In genomic region chr11:59891781-59892181, GRCh38 we compare ENCODE assay signal across 20 cellular contexts. TPM values are rescaled to one million over a fixed set of nuclear protein-coding genes. Genes with fewer than 3 reads are reported as not detected.
DNase-seq lines count a peak whose midpoint lies in the region; ATAC-seq and TF ChIP-seq lines count a peak whose summit lies in the region.
"Had no signal": no experiment of that assay in that cellular context is flagged by ENCODE, and none has a peak within 500 bp of the region (broad histone marks: within the 10 kb centered on the region; RNA-seq: fewer than 3 reads in every experiment).

No MANE protein-coding gene starts in this region.

- H3K4me2 ChIP-seq in neuronal stem cell (ENCODE audit: insufficient read depth, low read length, poor library complexity, severe bottlenecking) = no peak overlapping the region

- peaks cover 6% of the 10 kb centered on the region for H3K4me1 Mint-ChIP-seq in glutamatergic neuron (ENCODE audit: low read depth, unreplicated experiment)
- H3K4me1 Mint-ChIP-seq in activated naive CD4-positive, alpha-beta T cell treated with anti-CD3 and anti-CD28 coated beads, Interleukin-2, amount 10 ng/mL, durations not matched to agents 7 days and 5 days = no peaks in the 10 kb centered on the region
- H3K4me1 Mint-ChIP-seq in CD4-positive, alpha-beta memory T cell = no peaks in the 10 kb centered on the region

- H3K36me3 ChIP-seq in SJCRH30 = no peaks in the 10 kb centered on the region
- no peaks in the 10 kb centered on the region for H3K36me3 ChIP-seq in neuronal stem cell (replicated peaks in 1 of 2; ENCODE audit: control insufficient read depth in 2 of 2, insufficient read depth in 2 of 2, low read length in 2 of 2)
- H3K36me3 ChIP-seq in effector memory CD4-positive, alpha-beta T cell (ENCODE audit: control insufficient read depth, insufficient read depth, low read length) = no peaks in the 10 kb centered on the region
- H3K36me3 ChIP-seq in CD4-positive, alpha-beta memory T cell (ENCODE audit: insufficient read depth, low read length) = no peaks in the 10 kb centered on the region
- H3K36me3 ChIP-seq: BLaER1 treated with 17β-estradiol and CSF1 and Interleukin-3, amounts not matched to agents 10 nM and 100 nM; breast epithelium had no signal

- H3K23ac ChIP-seq in neuronal stem cell (ENCODE audit: low read depth, low read length, poor library complexity) = peak overlapping the region; percentile 5

- H3K4me1 ChIP-seq in SJCRH30 (0 out of 2 replicates have a peak, but pooled peaks cover 2% of the 10 kb centered on the region), neuronal stem cell (ENCODE audit: control insufficient read depth in 2 of 2, insufficient read depth in 1 of 2, low read depth in 1 of 2, low read length in 2 of 2) (peaks cover 0 to 7% of the 10 kb centered on the region in 2 donors)
- H3K4me1 ChIP-seq in effector memory CD4-positive, alpha-beta T cell (ENCODE audit: control insufficient read depth, insufficient read depth, low read length, poor library complexity, severe bottlenecking) = no peaks in the 10 kb centered on the region
- H3K4me1 ChIP-seq in CD4-positive, alpha-beta memory T cell (ENCODE audit: insufficient read depth, low read length) = no peaks in the 10 kb centered on the region
- H3K4me1 ChIP-seq: breast epithelium, psoas muscle had no signal

- no peaks in the 10 kb centered on the region for H3K79me1 ChIP-seq in neuronal stem cell (ENCODE audit: low read depth, low read length)

- no peaks in the 10 kb centered on the region for H3K27me3 Mint-ChIP-seq in glutamatergic neuron (ENCODE audit: unreplicated experiment)
- no peaks in the 10 kb centered on the region for H3K27me3 Mint-ChIP-seq in activated naive CD4-positive, alpha-beta T cell treated with anti-CD3 and anti-CD28 coated beads, Interleukin-2, amount 10 ng/mL, durations not matched to agents 7 days and 5 days
- H3K27me3 Mint-ChIP-seq in CD4-positive, alpha-beta memory T cell = peaks cover 5 to 8% of the 10 kb centered on the region in 2 donors

- peak overlapping the region; percentile 45 for H3K9ac ChIP-seq in neuronal stem cell (ENCODE audit: low read depth, low read length, poor library complexity)
- H3K9ac ChIP-seq: BLaER1 treated with 17β-estradiol and CSF1 and Interleukin-3, amounts not matched to agents 10 nM and 100 nM had no signal

- H2BK15ac ChIP-seq in neuronal stem cell (ENCODE audit: low read length) = no peak overlapping the region

- peaks cover 10% of the 10 kb centered on the region for H3K9me3 Mint-ChIP-seq in glutamatergic neuron (ENCODE audit: unreplicated experiment)
- H3K9me3 Mint-ChIP-seq in activated naive CD4-positive, alpha-beta T cell treated with anti-CD3 and anti-CD28 coated beads, Interleukin-2, amount 10 ng/mL, durations not matched to agents 7 days and 5 days = peaks cover 22% of the 10 kb centered on the region
- peaks cover 3 to 53% (median 42%) of the 10 kb centered on the region in 8 donors for H3K9me3 Mint-ChIP-seq in CD4-positive, alpha-beta memory T cell

- POLR2A ChIA-PET in CD4-positive, alpha-beta memory T cell (lab: Charles Lee; ENCODE audit: partially characterized antibody) = no interaction called here

- no CpG with 5 or more reads among the region's 4 CpGs for WGBS in neuronal stem cell (ENCODE audit: extremely low coverage in 2 of 2, insufficient read length in 2 of 2, insufficient replicate concordance in 1 of 2), 2 donors

- H3K27me3 ChIP-seq in SJCRH30 (no peaks in the 10 kb centered on the region), neuronal stem cell (ENCODE audit: control insufficient read depth in 3 of 3, insufficient read depth in 3 of 3, low read depth in 1 of 3, low read length in 3 of 3) (no peaks in the 10 kb centered on the region)
- H3K27me3 ChIP-seq in effector memory CD4-positive, alpha-beta T cell (replicated peaks; ENCODE audit: control insufficient read depth, insufficient read depth, low read length, poor library complexity, severe bottlenecking) = no peaks in the 10 kb centered on the region
- no peaks in the 10 kb centered on the region for H3K27me3 ChIP-seq in CD4-positive, alpha-beta memory T cell (ENCODE audit: insufficient read depth, low read length)
- H3K27me3 ChIP-seq: BLaER1 treated with 17β-estradiol and CSF1 and Interleukin-3, amounts not matched to agents 10 nM and 100 nM; breast epithelium had no signal

- H3K14ac ChIP-seq in neuronal stem cell (ENCODE audit: low read length) = no peak overlapping the region

- peaks cover 25% of the 10 kb centered on the region for H3K36me3 Mint-ChIP-seq in glutamatergic neuron (ENCODE audit: unreplicated experiment)
- H3K36me3 Mint-ChIP-seq in activated naive CD4-positive, alpha-beta T cell treated with anti-CD3 and anti-CD28 coated beads, Interleukin-2, amount 10 ng/mL, durations not matched to agents 7 days and 5 days = no peaks in the 10 kb centered on the region
- peaks cover 7 to 10% of the 10 kb centered on the region in 2 donors for H3K36me3 Mint-ChIP-seq in CD4-positive, alpha-beta memory T cell

- ATAC-seq in GM19351 (IDR thresholded peaks at IDR 0.05; ENCODE audit: unreplicated experiment) = no peak
- ATAC-seq: left cardiac atrium, psoas muscle, SK-N-SH treated with all-trans-retinoic acid at 6 μM for 48 hours had no signal

- no peak overlapping the region for H4K8ac ChIP-seq in neuronal stem cell (ENCODE audit: low read depth, low read length)

- peak overlapping the region; percentile 9 for H2AFZ ChIP-seq in neuronal stem cell (ENCODE audit: low read length)

- no peak for TF ChIP-seq CTCF in glutamatergic neuron (IDR thresholded peaks at IDR 0.05; ENCODE audit: partially characterized antibody, unreplicated experiment)

- no peak overlapping the region for H2BK12ac ChIP-seq in neuronal stem cell (ENCODE audit: low read length)

- peak; percentile 59 for DNase-seq in HT1080 (ENCODE audit: low read depth)
- DNase-seq in SJCRH30 = peak; percentile 70 to 84
- DNase-seq in glutamatergic neuron = no peak
- DNase-seq in neuronal stem cell (ENCODE audit: low spot score) = peak; percentile 15
- no peak for DNase-seq in activated naive CD4-positive, alpha-beta T cell treated with anti-CD3 and anti-CD28 coated beads, Interleukin-2, amount 10 ng/mL, durations not matched to agents 7 days and 5 days
- no peak for DNase-seq in effector memory CD4-positive, alpha-beta T cell
- no peak for DNase-seq in CD4-positive, alpha-beta memory T cell
- DNase-seq: activated CD8-positive, alpha-beta memory T cell treated with anti-CD3 and anti-CD28 coated beads, Interleukin-2, amount 50 U/mL, for 4 hours; activated naive CD4-positive, alpha-beta T cell treated with anti-CD3 and anti-CD28 coated beads, Interleukin-2, amount 50 U/mL, for 16 hours; DMS153; foreskin melanocyte; left cardiac atrium; NCI-H1417; NCI-H2227 treated with DMSO at 0.1 percent for 48 hours; psoas muscle; substantia nigra had no signal

- no peak overlapping the region for H4K91ac ChIP-seq in neuronal stem cell (ENCODE audit: low read depth, low read length, poor library complexity)

- H3K27ac Mint-ChIP-seq in glutamatergic neuron (ENCODE audit: unreplicated experiment) = no peak overlapping the region
- H3K27ac Mint-ChIP-seq in activated naive CD4-positive, alpha-beta T cell treated with anti-CD3 and anti-CD28 coated beads, Interleukin-2, amount 10 ng/mL, durations not matched to agents 7 days and 5 days = no peak overlapping the region
- H3K27ac Mint-ChIP-seq in CD4-positive, alpha-beta memory T cell = no peak overlapping the region

- peak overlapping the region; percentile 63 for H3K27ac ChIP-seq in SJCRH30
- no peak overlapping the region for H3K27ac ChIP-seq in neuronal stem cell (replicated peaks; ENCODE audit: low read length)
- no peak overlapping the region for H3K27ac ChIP-seq in effector memory CD4-positive, alpha-beta T cell (ENCODE audit: insufficient read depth, low read length, poor library complexity, severe bottlenecking)
- H3K27ac ChIP-seq in CD4-positive, alpha-beta memory T cell (ENCODE audit: low read depth, low read length) = no peak overlapping the region
- H3K27ac ChIP-seq: BLaER1 treated with 17β-estradiol and CSF1 and Interleukin-3, amounts not matched to agents 10 nM and 100 nM; breast epithelium; psoas muscle had no signal

- H3K4me3 ChIP-seq in SJCRH30 (peak overlapping the region; percentile 46), neuronal stem cell (ENCODE audit: low read length in 2 of 2) (no peak overlapping the region)
- H3K4me3 ChIP-seq in effector memory CD4-positive, alpha-beta T cell (ENCODE audit: insufficient read depth, low read depth, low read length, poor library complexity, severe bottlenecking) = no peak overlapping the region
- H3K4me3 ChIP-seq in CD4-positive, alpha-beta memory T cell (ENCODE audit: low read length in 2 of 2) = no peak overlapping the region
- H3K4me3 ChIP-seq: BLaER1 treated with 17β-estradiol and CSF1 and Interleukin-3, amounts not matched to agents 10 nM and 100 nM; breast epithelium; psoas muscle had no signal

- peak overlapping the region; percentile 33 for H3K4me3 Mint-ChIP-seq in glutamatergic neuron (ENCODE audit: unreplicated experiment)
- no peak overlapping the region for H3K4me3 Mint-ChIP-seq in activated naive CD4-positive, alpha-beta T cell treated with anti-CD3 and anti-CD28 coated beads, Interleukin-2, amount 10 ng/mL, durations not matched to agents 7 days and 5 days
- no peak overlapping the region for H3K4me3 Mint-ChIP-seq in CD4-positive, alpha-beta memory T cell

- CTCF ChIA-PET in activated naive CD4-positive, alpha-beta T cell treated with anti-CD3 and anti-CD28 coated beads, Interleukin-2, amount 10 ng/mL, durations not matched to agents 7 days and 5 days (lab: Charles Lee) = no interaction called here
- CTCF ChIA-PET in CD4-positive, alpha-beta memory T cell (lab: Charles Lee; ENCODE audit: partially characterized antibody) = no interaction called here

- no peak overlapping the region for H2BK120ac ChIP-seq in neuronal stem cell (ENCODE audit: low read depth, low read length)

- intact Hi-C loops in CD4-positive, alpha-beta memory T cell (cut with micrococcal nuclease) = no loop called here

- H3K4ac ChIP-seq in neuronal stem cell (ENCODE audit: low read length) = no peak overlapping the region

- no peak overlapping the region for H2AK5ac ChIP-seq in neuronal stem cell (ENCODE audit: low read depth, low read length)

- H2BK5ac ChIP-seq in neuronal stem cell (ENCODE audit: low read length) = no peak overlapping the region

- H3K18ac ChIP-seq in neuronal stem cell (ENCODE audit: low read length) = peak overlapping the region; percentile 88

- H3K9me3 ChIP-seq in SJCRH30 (replicated peaks) (peaks cover 7% of the 10 kb centered on the region; the same call in 1 of the 2 replicates), neuronal stem cell (replicated peaks in 1 of 2; ENCODE audit: control insufficient read depth in 2 of 2, insufficient read depth in 1 of 2, low read depth in 1 of 2, low read length in 2 of 2) (peaks cover 0 to 2% of the 10 kb centered on the region in 2 donors)
- H3K9me3 ChIP-seq in effector memory CD4-positive, alpha-beta T cell (ENCODE audit: control insufficient read depth, low read length) = no peaks in the 10 kb centered on the region
- H3K9me3 ChIP-seq in CD4-positive, alpha-beta memory T cell (ENCODE audit: control insufficient read depth in 1 of 2, low read length in 2 of 2) = no peaks in the 10 kb centered on the region

RNA-seq across cellular contexts. Expression of gene OOSP3, which starts 13.2 kb away (rescaled TPM):
- total RNA-seq in HT1080 (2014; rRNA removed; shearing (Covaris generic)) = 0.13 TPM in 1 of 2 replicates, not detected in the other
- polyA plus RNA-seq in HT1080 (2015; cell fraction: cytosol; rRNA removed) = not detected in 2 replicates
- polyA plus RNA-seq in HT1080 (2015; cell fraction: nucleus; rRNA removed) = not detected in 2 replicates
- total RNA-seq in SJCRH30 (2014; rRNA removed; shearing (Covaris generic)) = not detected in 2 replicates
- total RNA-seq in glutamatergic neuron (ENCODE audit: unreplicated experiment) = not detected
- polyA plus RNA-seq in neuronal stem cell (2013, experiment 1 of 2) = not detected
- polyA plus RNA-seq in neuronal stem cell (2013, experiment 2 of 2) = not detected
- total RNA-seq in CD4-positive, alpha-beta memory T cell = not detected
- polyA plus RNA-seq in CD4-positive, alpha-beta memory T cell = not detected
- total RNA-seq: breast epithelium, left cardiac atrium, psoas muscle had no signal
- polyA plus RNA-seq: psoas muscle had no signal

RNA-seq across cellular contexts. Expression of gene TCN1, which starts 25.5 kb away (rescaled TPM):
- 0.30 and 4.1 TPM in 2 replicates for total RNA-seq in HT1080 (2014; rRNA removed; shearing (Covaris generic))
- polyA plus RNA-seq in HT1080 (2015; cell fraction: cytosol; rRNA removed) = 0.71 and 1.7 TPM in 2 replicates
- 1.8 and 3.2 TPM in 2 replicates for polyA plus RNA-seq in HT1080 (2015; cell fraction: nucleus; rRNA removed)
- not detected in 2 replicates for total RNA-seq in SJCRH30 (2014; rRNA removed; shearing (Covaris generic))
- not detected for total RNA-seq in glutamatergic neuron (ENCODE audit: unreplicated experiment)
- polyA plus RNA-seq in neuronal stem cell (2013, experiment 1 of 2) = not detected
- polyA plus RNA-seq in neuronal stem cell (2013, experiment 2 of 2) = not detected
- total RNA-seq in CD4-positive, alpha-beta memory T cell = under 1 TPM; 0.38 to 0.42 TPM
- polyA plus RNA-seq in CD4-positive, alpha-beta memory T cell = not detected
- total RNA-seq: left cardiac atrium had no signal
- polyA plus RNA-seq: psoas muscle had no signal

RNA-seq across cellular contexts. Expression of gene OOSP1, which starts 46.5 kb away (rescaled TPM):
- not detected in 2 replicates for total RNA-seq in HT1080 (2014; rRNA removed; shearing (Covaris generic))
- polyA plus RNA-seq in HT1080 (2015; cell fraction: cytosol; rRNA removed) = not detected in 2 replicates
- not detected in 2 replicates for polyA plus RNA-seq in HT1080 (2015; cell fraction: nucleus; rRNA removed)
- not detected in 2 replicates for total RNA-seq in SJCRH30 (2014; rRNA removed; shearing (Covaris generic))
- total RNA-seq in glutamatergic neuron (ENCODE audit: unreplicated experiment) = 0.54 TPM
- 0.06 TPM for polyA plus RNA-seq in neuronal stem cell (2013, experiment 1 of 2)
- not detected for polyA plus RNA-seq in neuronal stem cell (2013, experiment 2 of 2)
- total RNA-seq in CD4-positive, alpha-beta memory T cell = not detected
- not detected for polyA plus RNA-seq in CD4-positive, alpha-beta memory T cell
- total RNA-seq: breast epithelium, left cardiac atrium, psoas muscle had no signal

RNA-seq across cellular contexts. Expression of gene CBLIF, which starts 46.5 kb away (rescaled TPM):
- total RNA-seq in HT1080 (2014; rRNA removed; shearing (Covaris generic)) = not detected in 2 replicates
- not detected in 2 replicates for polyA plus RNA-seq in HT1080 (2015; cell fraction: cytosol; rRNA removed)
- not detected in 2 replicates for polyA plus RNA-seq in HT1080 (2015; cell fraction: nucleus; rRNA removed)
- not detected in 2 replicates for total RNA-seq in SJCRH30 (2014; rRNA removed; shearing (Covaris generic))
- total RNA-seq in glutamatergic neuron (ENCODE audit: unreplicated experiment) = not detected
- polyA plus RNA-seq in neuronal stem cell (2013, experiment 1 of 2) = not detected
- not detected for polyA plus RNA-seq in neuronal stem cell (2013, experiment 2 of 2)
- not detected for total RNA-seq in CD4-positive, alpha-beta memory T cell
- polyA plus RNA-seq in CD4-positive, alpha-beta memory T cell = not detected
- total RNA-seq: breast epithelium, left cardiac atrium, psoas muscle had no signal

Comparison
In these comparisons a context has a peak if more than half of its experiments do, and no peak if none do; other contexts are left out.
1. DNase-seq: peak in HT1080 (single experiment), SJCRH30 (2 of 2) and neuronal stem cell (single experiment); none in glutamatergic neuron (single experiment), activated naive CD4-positive, alpha-beta T cell treated with anti-CD3 and anti-CD28 coated beads, Interleukin-2, amount 10 ng/mL, durations not matched to agents 7 days and 5 days (single experiment), effector memory CD4-positive, alpha-beta T cell (0 of 3) and CD4-positive, alpha-beta memory T cell (0 of 5).